In the genomic region with DNA sequence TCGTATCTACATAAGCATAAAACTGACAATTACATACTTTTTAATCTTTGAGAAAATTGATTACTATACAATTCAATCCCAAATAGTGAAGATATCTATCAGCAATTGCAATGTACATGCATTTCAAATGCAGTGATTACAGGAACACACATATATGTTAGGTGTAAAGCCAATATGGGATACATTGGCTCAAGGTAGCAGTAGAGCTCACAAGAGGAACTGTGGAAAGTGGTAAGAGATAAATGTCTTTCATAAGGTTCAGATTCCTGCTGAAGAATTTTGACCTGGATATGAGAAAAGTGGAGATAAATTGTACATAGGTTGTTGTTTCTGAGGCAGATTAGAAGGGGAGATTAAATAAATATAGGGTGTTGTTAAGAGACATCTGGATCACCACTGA, we compare ENCODE assay signal across 24 cellular contexts.
DNase-seq lines count a peak whose midpoint lies in the region; ATAC-seq and TF ChIP-seq lines count a peak whose summit lies in the region.
"Had no signal": no experiment of that assay in that cellular context is flagged by ENCODE, and none has a peak within 500 bp of the region (broad histone marks: within the 10 kb centered on the region; RNA-seq: fewer than 3 reads in every experiment).

No MANE protein-coding gene starts in this region.

- H3K4me2 ChIP-seq in KMS-11 (no peak overlapping the region), smooth muscle cell (no peak overlapping the region), PC-3 (ENCODE audit: low read length) (no peak overlapping the region)

- no peaks in the 10 kb centered on the region for H4K20me1 ChIP-seq in KMS-11 (ENCODE audit: insufficient read depth)
- no peaks in the 10 kb centered on the region for H4K20me1 ChIP-seq in smooth muscle cell (ENCODE audit: low read depth)
- H4K20me1 ChIP-seq in PC-3 (ENCODE audit: low read length): no peaks in the 10 kb centered on the region

- no peak for ATAC-seq in PC-3
- ATAC-seq: activated T-cell treated with anti-CD3 and anti-CD28 coated beads, Interleukin-2, amount 50 U/mL, for 4 hours; foreskin keratinocyte; heart right ventricle; left colon; right cardiac atrium; stimulated activated naive CD8-positive, alpha-beta T cell treated with anti-CD3 and anti-CD28 coated beads, Interleukin-15, Interleukin-2, amounts not matched to agents 100 U/mL and 50 U/mL, for 24 hours; T-cell had no signal

- DNase-seq in SIG-M5 treated with dmso at 0.1 percent for 504 hours (lab: John Stamatoyannopoulos, UW; ENCODE audit: unreplicated experiment) (peak; percentile 11), SIG-M5 (lab: John Stamatoyannopoulos, UW) (no peak), fibroblast of villous mesenchyme (ENCODE audit: low read depth) (peak; percentile 1), MG63 (no peak), posterior cingulate gyrus (no peak), smooth muscle cell (lab: John Stamatoyannopoulos, UW; ENCODE audit: unreplicated experiment) (no peak), PC-3 (no peak)
- DNase-seq: 8988T; activated CD4-positive, alpha-beta T cell treated with anti-CD3 and anti-CD28 coated beads for 1 hour; activated T-cell treated with anti-CD3 and anti-CD28 coated beads, Interleukin-2, amount 50 U/mL, for 4 hours; effector CD8-positive, alpha-beta T cell; foreskin keratinocyte; heart right ventricle; left colon; mesenchymal stem cell; NCI-H2081 treated with DMSO at 0.1 percent for 48 hours; NCI-H345; NCI-H748 treated with DMSO at 0.1 percent for 48 hours; right cardiac atrium; Right ventricle myocardium superior; stimulated activated CD4-positive, alpha-beta T cell treated with anti-CD3 and anti-CD28 coated beads, Interleukin-12 subunit alpha, Interleukin-12 subunit beta, amount 100 ng/mL, for 4 hours; stimulated activated naive CD8-positive, alpha-beta T cell treated with anti-CD3 and anti-CD28 coated beads, Interleukin-15, Interleukin-2, amounts not matched to agents 100 U/mL and 50 U/mL, for 24 hours; T-cell had no signal

- BruUV-seq in PC-3 (replicated peaks; lab: Mats Ljungman, UMichigan): no TSS peak

- H2AFZ ChIP-seq in KMS-11 (ENCODE audit: low read depth) (no peak overlapping the region), smooth muscle cell (ENCODE audit: low read depth) (no peak overlapping the region), PC-3 (ENCODE audit: low read length) (no peak overlapping the region)

- POLR2A ChIA-PET in PC-3 (lab: Charles Lee; ENCODE audit: unreplicated experiment): no interaction called here

- H3K9me3 ChIP-seq in MG63: no peaks in the 10 kb centered on the region
- H3K9me3 ChIP-seq in smooth muscle cell (replicated peaks; ENCODE audit: low read depth): no peaks in the 10 kb centered on the region
- no peaks in the 10 kb centered on the region for H3K9me3 ChIP-seq in PC-3 (ENCODE audit: low read length)
- H3K9me3 ChIP-seq: heart right ventricle had no signal

- 97% methylated on average over 1 of the region's 1 CpG for WGBS in smooth muscle cell (ENCODE audit: low lambda C conversion rate)

- H3K4me1 ChIP-seq in KMS-11 (ENCODE audit: low read depth, poor library complexity, severe bottlenecking): peaks cover 35% of the 10 kb centered on the region
- no peaks in the 10 kb centered on the region for H3K4me1 ChIP-seq in smooth muscle cell (ENCODE audit: low read depth)
- H3K4me1 ChIP-seq in PC-3 (ENCODE audit: insufficient read depth, low read length): no peaks in the 10 kb centered on the region
- H3K4me1 ChIP-seq: foreskin keratinocyte, heart right ventricle had no signal

- CTCF ChIA-PET in PC-3 (lab: Charles Lee): no interaction called here

- H3F3A ChIP-seq in smooth muscle cell (ENCODE audit: low read depth) (no peaks in the 10 kb centered on the region), PC-3 (ENCODE audit: low read length, unreplicated experiment) (no peaks in the 10 kb centered on the region)

- H3K27me3 ChIP-seq in KMS-11 (ENCODE audit: insufficient read depth, low read depth) (no peaks in the 10 kb centered on the region), MG63 (no peaks in the 10 kb centered on the region), smooth muscle cell (ENCODE audit: low read depth) (no peaks in the 10 kb centered on the region), PC-3 (ENCODE audit: low read length) (no peaks in the 10 kb centered on the region)
- H3K27me3 ChIP-seq: foreskin keratinocyte, heart right ventricle had no signal

- no peaks in the 10 kb centered on the region for H3K9me2 ChIP-seq in PC-3 (replicated peaks; ENCODE audit: low read length)

- H3K9ac ChIP-seq in KMS-11 (no peak overlapping the region), smooth muscle cell (ENCODE audit: low read depth) (no peak overlapping the region), PC-3 (ENCODE audit: low read length) (no peak overlapping the region)

- TF ChIP-seq CTCF in KMS-11 (conservative IDR thresholded peaks at IDR 0.05; ENCODE audit: low read depth, low read length): peak; percentile 22; the same call in 1 of the 2 replicates
- peak; percentile 28 for TF ChIP-seq CTCF in fibroblast of villous mesenchyme (IDR thresholded peaks at IDR 0.05; ENCODE audit: insufficient read depth, low read depth, low read length)
- no peak for TF ChIP-seq CTCF in smooth muscle cell (IDR thresholded peaks at IDR 0.05; ENCODE audit: borderline replicate concordance, insufficient read depth, poor library complexity, severe bottlenecking)
- TF ChIP-seq CTCF in PC-3 (conservative IDR thresholded peaks at IDR 0.05; ENCODE audit: low read depth, low read length): no peak

- H3K27ac ChIP-seq in KMS-11 (no peak overlapping the region), smooth muscle cell (ENCODE audit: low read depth) (no peak overlapping the region), PC-3 (ENCODE audit: low read length) (no peak overlapping the region)
- H3K27ac ChIP-seq: foreskin keratinocyte, heart right ventricle had no signal

- H3K79me2 ChIP-seq in KMS-11 (ENCODE audit: insufficient read depth, low read depth) (no peaks in the 10 kb centered on the region), smooth muscle cell (ENCODE audit: low read depth) (no peaks in the 10 kb centered on the region), PC-3 (ENCODE audit: low read length) (no peaks in the 10 kb centered on the region)

- intact Hi-C loops in posterior cingulate gyrus (cut with DNase I): no loop called here
- intact Hi-C loops in PC-3 (cut with micrococcal nuclease): no loop called here

- no peak overlapping the region for H3K4me3 ChIP-seq in KMS-11 (IDR thresholded peaks at IDR 0.05; ENCODE audit: insufficient read depth, low read depth, low read length)
- H3K4me3 ChIP-seq in fibroblast of villous mesenchyme (ENCODE audit: low read depth, low read length): no peak overlapping the region
- no peak overlapping the region for H3K4me3 ChIP-seq in MG63
- no peak overlapping the region for H3K4me3 ChIP-seq in smooth muscle cell
- no peak overlapping the region for H3K4me3 ChIP-seq in PC-3 (ENCODE audit: low read length)
- H3K4me3 ChIP-seq: heart right ventricle had no signal

- no peaks in the 10 kb centered on the region for H3K36me3 ChIP-seq in KMS-11 (ENCODE audit: insufficient read depth)
- H3K36me3 ChIP-seq in MG63: no peaks in the 10 kb centered on the region
- no peaks in the 10 kb centered on the region for H3K36me3 ChIP-seq in smooth muscle cell (ENCODE audit: low read depth)
- no peaks in the 10 kb centered on the region for H3K36me3 ChIP-seq in PC-3 (ENCODE audit: low read depth, low read length)
- H3K36me3 ChIP-seq: heart right ventricle had no signal

Comparison
In these comparisons a context has a peak if more than half of its experiments do, and no peak if none do; other contexts are left out.
1. DNase-seq: peak in SIG-M5 treated with dmso at 0.1 percent for 504 hours (single experiment) and fibroblast of villous mesenchyme (single experiment); none in SIG-M5 (single experiment), MG63 (single experiment), posterior cingulate gyrus (0 of 10), smooth muscle cell (single experiment) and PC-3 (single experiment).
2. CTCF ChIP-seq: peak in KMS-11 (single experiment) and fibroblast of villous mesenchyme (single experiment); none in smooth muscle cell (single experiment) and PC-3 (single experiment).